ENCODE assay signal across 13 cellular contexts in the genomic region with DNA sequence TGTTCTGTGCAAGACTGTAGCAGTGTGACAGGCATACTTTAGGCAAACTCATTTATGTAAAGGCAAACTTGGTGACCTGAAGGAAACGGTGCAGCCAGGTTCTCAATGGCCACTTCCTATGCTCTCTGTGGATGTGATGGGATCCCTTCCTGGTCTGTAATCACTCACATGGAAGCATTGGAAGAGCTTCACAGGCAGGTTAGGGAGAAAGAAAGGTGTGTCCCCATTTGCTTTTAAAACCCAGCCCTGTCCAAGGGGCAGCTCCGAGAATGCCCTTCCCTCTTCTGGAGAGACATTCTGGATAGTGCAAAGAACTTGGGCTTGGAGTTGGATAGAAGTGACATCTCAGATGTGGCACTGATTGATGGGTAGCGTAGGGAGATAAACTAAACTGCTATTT. TPM values are rescaled to one million over a fixed set of nuclear protein-coding genes. Genes with fewer than 3 reads are reported as not detected.
DNase-seq lines count a peak whose midpoint lies in the region; ATAC-seq, FAIRE-seq and TF ChIP-seq lines count a peak whose summit lies in the region.
"Had no signal": no experiment of that assay in that cellular context is flagged by ENCODE, and none has a peak within 500 bp of the region (broad histone marks: within the 10 kb centered on the region; RNA-seq: fewer than 3 reads in every experiment).

No MANE protein-coding gene starts in this region.

- H3K4me1 ChIP-seq in CD8-positive, alpha-beta T cell (ENCODE audit: insufficient read depth, low read length) = no peaks in the 10 kb centered on the region
- H3K4me1 ChIP-seq in H9 (ENCODE audit: insufficient read depth, low read length) (peaks cover 6% of the 10 kb centered on the region; the same call in 1 of the 2 replicates), iPS-15b (ENCODE audit: control insufficient read depth, insufficient read depth, low read length) (peaks cover 7% of the 10 kb centered on the region), small intestine (ENCODE audit: control insufficient read depth in 2 of 2, insufficient read depth in 1 of 2, low read depth in 1 of 2, low read length in 1 of 2) (no peaks in the 10 kb centered on the region)

- no peak overlapping the region for H2BK20ac ChIP-seq in H9 (ENCODE audit: low read depth, low read length, poor library complexity, severe bottlenecking)

- H2BK5ac ChIP-seq in H9 (ENCODE audit: insufficient read length, low read length) = no peak overlapping the region

- no peak for DNase-seq in CD8-positive, alpha-beta T cell
- no peak for DNase-seq in H9
- DNase-seq in small intestine = peak; percentile 40
- no peak for DNase-seq in activated CD4-positive, CD25-positive, alpha-beta regulatory T cell (lab: John Stamatoyannopoulos, UW)
- DNase-seq in coronary artery (ENCODE audit: low spot score) = no peak
- DNase-seq: CD4-positive, alpha-beta T cell; DMS79 had no signal

- peak overlapping the region; percentile 11 for H3K27ac Mint-ChIP-seq in CD8-positive, alpha-beta T cell
- peak overlapping the region in 2 of 3 experiments; percentile 16 to 37; a peak in 1 of 7 replicates for H3K27ac Mint-ChIP-seq in H9
- H3K27ac Mint-ChIP-seq: B cell; CD4-positive, alpha-beta T cell had no signal

- H3K23me2 ChIP-seq in H9 (ENCODE audit: insufficient read length, low read depth, low read length, poor library complexity, severe bottlenecking) = no peaks in the 10 kb centered on the region

- no peak overlapping the region for H2AK5ac ChIP-seq in H9 (ENCODE audit: insufficient read length, low read length)

- WGBS in H9 (ENCODE audit: extremely low coverage, insufficient read length, low lambda C conversion rate) = no CpG with 5 or more reads among the region's 3 CpGs
- WGBS in small intestine, 3 donors = 64 to 84% (median 67%) methylated on average over 3 of the region's 3 CpGs

- intact Hi-C loops in CD8-positive, alpha-beta T cell (cut with DNase I, micrococcal nuclease) = no loop called here

- no peak overlapping the region for H3K4me2 ChIP-seq in H9 (ENCODE audit: insufficient read depth, insufficient read length, low read length)

- no peak overlapping the region for H3K56ac ChIP-seq in H9 (ENCODE audit: insufficient read length, low read depth, low read length)

- H3K9ac ChIP-seq in H9 (ENCODE audit: extremely low read depth, insufficient read length, low read length) (no peak overlapping the region), iPS-15b (ENCODE audit: low read depth, low read length) (peak overlapping the region; percentile 55)

- no peaks in the 10 kb centered on the region for H3K9me3 Mint-ChIP-seq in CD8-positive, alpha-beta T cell
- no peaks in the 10 kb centered on the region for H3K9me3 Mint-ChIP-seq in H9
- H3K9me3 Mint-ChIP-seq: CD4-positive, alpha-beta T cell had no signal

- no peak for FAIRE-seq in small intestine (lab: Jason Lieb, UNC)
- FAIRE-seq: A204.1, GM12878, H54 had no signal

- no peak overlapping the region for H3K27ac ChIP-seq in CD8-positive, alpha-beta T cell (ENCODE audit: low read depth, low read length)
- no peak overlapping the region for H3K27ac ChIP-seq in H9 (ENCODE audit: insufficient read length, low read depth, low read length)
- no peak overlapping the region for H3K27ac ChIP-seq in small intestine (ENCODE audit: low read depth in 1 of 2, low read length in 1 of 2)
- H3K27ac ChIP-seq in coronary artery = no peak overlapping the region

- H4K8ac ChIP-seq in H9 (replicated peaks; ENCODE audit: insufficient read length, low read depth, low read length) = no peak overlapping the region

- H3K23ac ChIP-seq in H9 (ENCODE audit: insufficient read length, low read depth, low read length) = no peak overlapping the region

- H2BK15ac ChIP-seq in H9 (ENCODE audit: low read depth, low read length) = no peak overlapping the region

- no peaks in the 10 kb centered on the region for H3K36me3 ChIP-seq in CD8-positive, alpha-beta T cell (ENCODE audit: insufficient read depth, low read length)
- H3K36me3 ChIP-seq in iPS-15b (ENCODE audit: control insufficient read depth, insufficient read depth, low read length) (peaks cover 23% of the 10 kb centered on the region), small intestine (ENCODE audit: control insufficient read depth in 2 of 2, insufficient read depth in 2 of 2, low read length in 2 of 2) (peaks cover 4 to 19% of the 10 kb centered on the region in 2 donors)

- H4K20me1 ChIP-seq in H9 (ENCODE audit: control insufficient read depth, insufficient read depth, insufficient read length) = no peaks in the 10 kb centered on the region

- POLR2A ChIA-PET in CD8-positive, alpha-beta T cell (lab: Charles Lee) = no interaction called here

- H4K91ac ChIP-seq in H9 (ENCODE audit: insufficient read length, low read depth, low read length) = no peak overlapping the region

- no peak overlapping the region for H2BK120ac ChIP-seq in H9 (ENCODE audit: low read depth, low read length, poor library complexity, severe bottlenecking)

- no peak overlapping the region for H3T11ph ChIP-seq in H9 (ENCODE audit: low read length)

- no peak for TF ChIP-seq CTCF in CD8-positive, alpha-beta T cell (IDR thresholded peaks at IDR 0.05)
- TF ChIP-seq CTCF in H9 (conservative IDR thresholded peaks at IDR 0.05) (no peak), coronary artery (IDR thresholded peaks at IDR 0.05) (no peak)

- H3K18ac ChIP-seq in H9 (ENCODE audit: insufficient read length, low read depth, low read length) = no peak overlapping the region

- H3K27me3 Mint-ChIP-seq in CD8-positive, alpha-beta T cell (ENCODE audit: low read depth) = no peaks in the 10 kb centered on the region
- no peaks in the 10 kb centered on the region for H3K27me3 Mint-ChIP-seq in H9 (ENCODE audit: low read depth)
- H3K27me3 Mint-ChIP-seq: B cell; CD4-positive, alpha-beta T cell had no signal

- H3K27me3 ChIP-seq in CD8-positive, alpha-beta T cell (ENCODE audit: insufficient read depth, low read length) = no peaks in the 10 kb centered on the region
- H3K27me3 ChIP-seq in H9 (ENCODE audit: insufficient read depth, low read length) = no peaks in the 10 kb centered on the region
- no peaks in the 10 kb centered on the region for H3K27me3 ChIP-seq in iPS-15b (ENCODE audit: control insufficient read depth, insufficient read depth, low read length)
- H3K27me3 ChIP-seq in small intestine (ENCODE audit: control insufficient read depth in 2 of 2, insufficient read depth in 2 of 2, low read length in 2 of 2) = no peaks in the 10 kb centered on the region

- no peak overlapping the region for H2BK12ac ChIP-seq in H9 (ENCODE audit: insufficient read length, low read depth, low read length)

- no peak overlapping the region for H2AFZ ChIP-seq in H9 (ENCODE audit: low read length)

- H3K4me3 ChIP-seq in CD8-positive, alpha-beta T cell (ENCODE audit: low read depth, low read length) = no peak overlapping the region
- H3K4me3 ChIP-seq in iPS-15b (ENCODE audit: low read depth, low read length) (no peak overlapping the region), small intestine (ENCODE audit: low read depth in 1 of 2, low read length in 2 of 2) (no peak overlapping the region), coronary artery (no peak overlapping the region)
- H3K4me3 ChIP-seq: GM12878 had no signal

- no peak overlapping the region for H4K5ac ChIP-seq in H9 (ENCODE audit: insufficient read length, low read depth, low read length)

- H3K9me3 ChIP-seq in CD8-positive, alpha-beta T cell (ENCODE audit: low read length) = no peaks in the 10 kb centered on the region
- H3K9me3 ChIP-seq in H9 (ENCODE audit: control insufficient read depth, low read depth, low read length) (no peaks in the 10 kb centered on the region), iPS-15b (ENCODE audit: control insufficient read depth, insufficient read depth, low read length) (no peaks in the 10 kb centered on the region), small intestine (ENCODE audit: control insufficient read depth, low read depth) (no peaks in the 10 kb centered on the region)

- CTCF ChIA-PET in CD8-positive, alpha-beta T cell (lab: Charles Lee) = interaction anchor here (1.1 kb wide), 1 partner anchor 252 kb away, joined by 8 read pairs; no protein-coding TSS in a partner anchor

- H3K79me2 ChIP-seq in H9 (ENCODE audit: insufficient read depth, low read length) = no peaks in the 10 kb centered on the region

- no peak overlapping the region for H3K4me3 Mint-ChIP-seq in CD8-positive, alpha-beta T cell
- no peak overlapping the region for H3K4me3 Mint-ChIP-seq in H9
- H3K4me3 Mint-ChIP-seq: B cell; CD4-positive, alpha-beta T cell had no signal

- no peak for ATAC-seq in CD8-positive, alpha-beta T cell
- no peak for ATAC-seq in GM21515 (IDR thresholded peaks at IDR 0.05; ENCODE audit: unreplicated experiment)
- ATAC-seq: GM12878 had no signal

- no peak overlapping the region for H3K14ac ChIP-seq in H9 (ENCODE audit: insufficient read depth, low read length)

- no peaks in the 10 kb centered on the region for H3K4me1 Mint-ChIP-seq in CD8-positive, alpha-beta T cell (ENCODE audit: low read depth)
- H3K4me1 Mint-ChIP-seq in H9 = peaks cover 17% of the 10 kb centered on the region in 2 experiments

- no peak overlapping the region for H3K4ac ChIP-seq in H9 (ENCODE audit: low read depth, low read length)

- H3K36me3 Mint-ChIP-seq in CD8-positive, alpha-beta T cell = peaks cover 67% of the 10 kb centered on the region
- H3K36me3 Mint-ChIP-seq in H9 (ENCODE audit: insufficient read depth in 1 of 3, low read depth in 3 of 3) = peaks cover 28 to 62% (median 53%) of the 10 kb centered on the region in 3 experiments; a peak in 6 of 7 replicates

- no peaks in the 10 kb centered on the region for H3K79me1 ChIP-seq in H9 (ENCODE audit: insufficient read depth, low read depth, low read length, poor library complexity, severe bottlenecking)

RNA-seq across cellular contexts. Expression of a gene that starts 28.1 kb away (rescaled TPM):
- 1 to 10 TPM; 5.7 to 8.7 TPM for total RNA-seq in CD8-positive, alpha-beta T cell
- total RNA-seq in H9 (2021) = 33.6 and 35.4 TPM in 2 replicates
- 10 to 100 TPM in 2 of 3 donors, 1 to 10 TPM in 1; 8.4 to 23.5 (median 13.2) TPM for polyA plus RNA-seq in small intestine
